ENCODE assay signal across 18 cellular contexts in genomic region chr9:135463140-135463539, GRCh38. TPM values are rescaled to one million over a fixed set of nuclear protein-coding genes. Genes with fewer than 3 reads are reported as not detected.
DNase-seq lines count a peak whose midpoint lies in the region; ATAC-seq and TF ChIP-seq lines count a peak whose summit lies in the region.
"Had no signal": no experiment of that assay in that cellular context is flagged by ENCODE, and none has a peak within 500 bp of the region (broad histone marks: within the 10 kb centered on the region; RNA-seq: fewer than 3 reads in every experiment).

No MANE protein-coding gene starts in this region.

- CTCF ChIA-PET in HEK293 (lab: Yijun Ruan, JAX) (interaction anchor here (0.7 to 1.6 kb wide), 5 partner anchors 11 to 376 kb away, joined by 3 to 6 read pairs (median 3); partner anchors contain the start of gene OLFM1), RWPE1 (lab: Yijun Ruan, JAX) (interaction anchor here (0.6 to 0.7 kb wide), 2 partner anchors 39 to 211 kb away, joined by 3 read pairs; no protein-coding TSS in a partner anchor)

- TF ChIP-seq CTCF in HEK293 (tag by site-specific recombination; IDR thresholded peaks at IDR 0.05) (no peak), RWPE1 (conservative IDR thresholded peaks at IDR 0.05; ENCODE audit: low read depth) (no peak), fibroblast of the aortic adventitia (IDR thresholded peaks at IDR 0.05; ENCODE audit: insufficient read depth, low read length) (no peak)

- no peaks in the 10 kb centered on the region for H3K4me1 ChIP-seq in HEK293 (ENCODE audit: control insufficient read depth, insufficient read depth, low read length)
- H3K4me1 ChIP-seq: uterus had no signal

- no peaks in the 10 kb centered on the region for H3K36me3 ChIP-seq in HEK293 (ENCODE audit: control insufficient read depth in 2 of 2, insufficient read depth in 1 of 2, low read length in 2 of 2)
- H3K36me3 ChIP-seq: uterus had no signal

- ATAC-seq in GM21447 (IDR thresholded peaks at IDR 0.05; ENCODE audit: unreplicated experiment) (no peak), left ventricle myocardium superior (no peak)

- DNase-seq in A172 (ENCODE audit: low spot score), result peak; percentile 88
- peak; percentile 86 for DNase-seq in RWPE1 (ENCODE audit: low spot score)
- peak; percentile 40 for DNase-seq in fibroblast of the aortic adventitia (ENCODE audit: low read depth)
- DNase-seq in activated CD4-positive, CD25-positive, alpha-beta regulatory T cell (lab: John Stamatoyannopoulos, UW), result no peak
- no peak for DNase-seq in left ventricle myocardium superior
- no peak for DNase-seq in NAMALWA (ENCODE audit: low spot score)
- DNase-seq: activated CD4-positive, alpha-beta T cell treated with anti-CD3 and anti-CD28 coated beads, Interleukin-2, amount 50 U/mL, for 48 hours; DND-41; NCI-H2107; occipital lobe; stimulated activated CD4-positive, alpha-beta T cell treated with anti-CD3 and anti-CD28 coated beads, Interleukin-1b, Interleukin-23, amount 100 ng/mL, for 48 hours; uterus had no signal

- no peaks in the 10 kb centered on the region for H3K9me3 ChIP-seq in HEK293 (ENCODE audit: control insufficient read depth, insufficient read depth, low read depth, low read length)
- H3K9me3 ChIP-seq: uterus had no signal

- no peak overlapping the region for H3K27ac ChIP-seq in HEK293 (ENCODE audit: extremely low read depth, low read depth, low read length)
- H3K27ac ChIP-seq in RWPE1, result peak overlapping the region; percentile 22
- H3K27ac ChIP-seq: KMS-11, uterus had no signal

- intact Hi-C loops in left ventricle myocardium superior (cut with micrococcal nuclease), result no loop called here

- POLR2A ChIA-PET in HEK293 (lab: Yijun Ruan, JAX), result interaction anchor here (1.2 kb wide), 1 partner anchor 17 kb away, joined by 4 read pairs; no protein-coding TSS in a partner anchor
- POLR2A ChIA-PET in RWPE1 (lab: Yijun Ruan, JAX; ENCODE audit: low non-redundant PET), result interaction anchor here (1.8 kb wide), 1 partner anchor 17 kb away, joined by 3 read pairs; no protein-coding TSS in a partner anchor

- H3K4me3 ChIP-seq in HEK293 (ENCODE audit: low read depth, low read length), result no peak overlapping the region
- H3K4me3 ChIP-seq in fibroblast of the aortic adventitia (ENCODE audit: low read depth, low read length), result no peak overlapping the region
- H3K4me3 ChIP-seq: uterus had no signal

TF ChIP-seq in HEK293, 187 proteins besides CTCF, POLR2A, EP300 and RAD21:
- TF ChIP-seq ZNF692 (tag by site-specific recombination; IDR thresholded peaks at IDR 0.05) (0 out of 2 replicates have a peak, but pooled peaks have one; percentile 17), PRDM1 (tag by site-specific recombination; IDR thresholded peaks at IDR 0.05) (0 out of 2 replicates have a peak, but pooled peaks have one; percentile 20), ZNF18 (tag by site-specific recombination; IDR thresholded peaks at IDR 0.05) (no peak), ZNF600 (tag by site-specific recombination; IDR thresholded peaks at IDR 0.05) (0 out of 2 replicates have a peak, but pooled peaks have one; percentile 24), ZIC2 (tag by site-specific recombination; IDR thresholded peaks at IDR 0.05) (peak; percentile 40), GLIS1 (tag by site-specific recombination; IDR thresholded peaks at IDR 0.05) (peak; percentile 76)
TF ChIP-seq in HEK293: peak in this region for 5.

RNA-seq across cellular contexts. Expression of gene PPP1R26, which starts 16.4 kb away (rescaled TPM):
- 30.9 and 32.7 TPM in 2 replicates for total RNA-seq in A172 (2014; rRNA removed; shearing (Covaris generic))
- total RNA-seq in fibroblast of the aortic adventitia (ENCODE audit: low replicate concordance) (2.8 and 5.2 TPM in 2 replicates), left ventricle myocardium superior (23.3 TPM)

RNA-seq across cellular contexts. Expression of gene MRPS2, which starts 37.3 kb away (rescaled TPM):
- 52.5 and 54.2 TPM in 2 replicates for total RNA-seq in A172 (2014; rRNA removed; shearing (Covaris generic))
- 5.5 and 21.4 TPM in 2 replicates for total RNA-seq in fibroblast of the aortic adventitia (ENCODE audit: low replicate concordance)
- total RNA-seq in left ventricle myocardium superior, result 49.8 TPM

RNA-seq across cellular contexts. Expression of gene LCN1, which starts 58.1 kb away (rescaled TPM):
- total RNA-seq in A172 (2014; rRNA removed; shearing (Covaris generic)), result 0.47 TPM in 1 of 2 replicates, not detected in the other
- total RNA-seq in fibroblast of the aortic adventitia (ENCODE audit: low replicate concordance), result not detected in 2 replicates
- total RNA-seq in left ventricle myocardium superior, result not detected
- total RNA-seq: activated T-helper 2 cell treated with anti-CD3 and anti-CD28 coated beads, Interferon-gamma antibody, Interleukin-2, Interleukin-4, amounts not matched to agents 10 μg/mL and 5 μg/mL and 100 μg/mL, durations not matched to agents 14 hours and 24 hours and 36 hours; lung microvascular endothelial cell; occipital lobe; T-helper 2 cell treated with Interferon-gamma antibody and Interleukin-4, amounts not matched to agents 100 ng/mL and 5 ng/mL, for 36 hours had no signal

Comparison
In these comparisons a context has a peak if more than half of its experiments do, and no peak if none do; other contexts are left out.
1. DNase-seq: peak in A172 (single experiment), RWPE1 (single experiment) and fibroblast of the aortic adventitia (single experiment); none in activated CD4-positive, CD25-positive, alpha-beta regulatory T cell (0 of 4), left ventricle myocardium superior (single experiment) and NAMALWA (single experiment).